ENCODE assay signal across 17 cellular contexts in the genomic region with DNA sequence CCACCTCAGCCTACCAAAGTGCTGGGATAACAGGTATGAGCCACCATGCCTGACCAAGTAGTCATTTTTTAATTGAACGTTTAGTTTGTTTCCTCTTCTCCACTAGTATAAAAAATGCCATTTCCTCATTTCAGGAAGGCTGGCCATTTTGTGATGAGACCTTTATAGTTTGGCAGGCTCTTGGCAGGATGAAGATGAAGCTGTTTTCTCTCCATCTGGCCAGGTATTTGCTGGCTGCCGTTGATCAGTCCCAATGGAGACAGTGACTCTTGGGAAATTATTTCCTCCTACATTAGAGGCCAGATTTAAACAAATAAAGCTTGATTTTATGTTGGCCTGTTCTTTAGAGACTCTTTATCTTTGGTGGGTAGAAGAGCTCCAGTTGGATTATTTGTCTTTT.
DNase-seq lines count a peak whose midpoint lies in the region; ATAC-seq and TF ChIP-seq lines count a peak whose summit lies in the region.
"Had no signal": no experiment of that assay in that cellular context is flagged by ENCODE, and none has a peak within 500 bp of the region (broad histone marks: within the 10 kb centered on the region; RNA-seq: fewer than 3 reads in every experiment).

No MANE protein-coding gene starts in this region.

- no peaks in the 10 kb centered on the region for H3K36me3 ChIP-seq in CD8-positive, alpha-beta memory T cell (ENCODE audit: insufficient read depth, low read length)

- POLR2A ChIA-PET in activated CD4-positive, alpha-beta T cell treated with anti-CD3 and anti-CD28 coated beads for 36 hours (lab: Charles Lee) = no interaction called here
- POLR2A ChIA-PET in CD8-positive, alpha-beta memory T cell (lab: Charles Lee) = interaction anchor here (2.6 kb wide), 1 partner anchor 33 kb away, joined by 7 read pairs; no protein-coding TSS in a partner anchor

- H3K27ac ChIP-seq in CD8-positive, alpha-beta memory T cell (ENCODE audit: low read depth, low read length) = no peak overlapping the region

- no peak for TF ChIP-seq CTCF in osteocyte (IDR thresholded peaks at IDR 0.05)

- no peak overlapping the region for H3K4me3 ChIP-seq in CD8-positive, alpha-beta memory T cell (ENCODE audit: low read length)
- H3K4me3 ChIP-seq: K562 had no signal

- H3K36me3 Mint-ChIP-seq in activated CD4-positive, alpha-beta T cell treated with anti-CD3 and anti-CD28 coated beads, Interleukin-2, amount 10 ng/mL, durations not matched to agents 24 days and 14 days (ENCODE audit: low read depth) = peaks cover 3% of the 10 kb centered on the region
- no peaks in the 10 kb centered on the region for H3K36me3 Mint-ChIP-seq in activated CD4-positive, alpha-beta T cell treated with anti-CD3 and anti-CD28 coated beads for 36 hours (ENCODE audit: low read depth)
- peaks cover 0 to 12% (median 6%) of the 10 kb centered on the region in 3 donors for H3K36me3 Mint-ChIP-seq in CD8-positive, alpha-beta memory T cell
- H3K36me3 Mint-ChIP-seq in natural killer cell treated with Interleukin-12 subunit alpha and Interleukin-12 subunit beta and Interleukin-15 and Interleukin-18, amount 100 ng/mL, for 72 hours = peaks cover 25% of the 10 kb centered on the region
- no peaks in the 10 kb centered on the region for H3K36me3 Mint-ChIP-seq in osteocyte (ENCODE audit: unreplicated experiment)
- H3K36me3 Mint-ChIP-seq: CD4-positive, CD25-positive, alpha-beta regulatory T cell had no signal

- H3K27me3 ChIP-seq in CD8-positive, alpha-beta memory T cell (ENCODE audit: insufficient read depth, low read length, poor library complexity, severe bottlenecking) = no peaks in the 10 kb centered on the region

- peaks cover 33% of the 10 kb centered on the region for H3K4me1 ChIP-seq in CD8-positive, alpha-beta memory T cell (ENCODE audit: insufficient read depth, low read length)

- no peak overlapping the region for H3K4me3 Mint-ChIP-seq in activated CD4-positive, alpha-beta T cell treated with anti-CD3 and anti-CD28 coated beads, Interleukin-2, amount 10 ng/mL, durations not matched to agents 24 days and 14 days
- H3K4me3 Mint-ChIP-seq in activated CD4-positive, alpha-beta T cell treated with anti-CD3 and anti-CD28 coated beads for 36 hours = no peak overlapping the region
- peak overlapping the region in 2 of 7 donors; percentile 1 to 17 for H3K4me3 Mint-ChIP-seq in CD8-positive, alpha-beta memory T cell
- H3K4me3 Mint-ChIP-seq in natural killer cell treated with Interleukin-12 subunit alpha and Interleukin-12 subunit beta and Interleukin-15 and Interleukin-18, amount 100 ng/mL, for 72 hours = peak overlapping the region; percentile 82
- H3K4me3 Mint-ChIP-seq in osteocyte (ENCODE audit: unreplicated experiment) = no peak overlapping the region
- H3K4me3 Mint-ChIP-seq: CD4-positive, CD25-positive, alpha-beta regulatory T cell had no signal

- peaks cover 29% of the 10 kb centered on the region for H3K4me1 Mint-ChIP-seq in activated CD4-positive, alpha-beta T cell treated with anti-CD3 and anti-CD28 coated beads, Interleukin-2, amount 10 ng/mL, durations not matched to agents 24 days and 14 days
- H3K4me1 Mint-ChIP-seq in activated CD4-positive, alpha-beta T cell treated with anti-CD3 and anti-CD28 coated beads for 36 hours = peaks cover 17% of the 10 kb centered on the region
- H3K4me1 Mint-ChIP-seq in CD8-positive, alpha-beta memory T cell = peaks cover 70 to 74% (median 70%) of the 10 kb centered on the region in 3 donors
- H3K4me1 Mint-ChIP-seq in natural killer cell treated with Interleukin-12 subunit alpha and Interleukin-12 subunit beta and Interleukin-15 and Interleukin-18, amount 100 ng/mL, for 72 hours (ENCODE audit: low read depth in 2 of 2) = peaks cover 69 to 75% of the 10 kb centered on the region in 2 donors
- H3K4me1 Mint-ChIP-seq in osteocyte (ENCODE audit: unreplicated experiment) = peaks cover 12% of the 10 kb centered on the region

- no peaks in the 10 kb centered on the region for H3K27me3 Mint-ChIP-seq in activated CD4-positive, alpha-beta T cell treated with anti-CD3 and anti-CD28 coated beads, Interleukin-2, amount 10 ng/mL, durations not matched to agents 24 days and 14 days
- no peaks in the 10 kb centered on the region for H3K27me3 Mint-ChIP-seq in activated CD4-positive, alpha-beta T cell treated with anti-CD3 and anti-CD28 coated beads for 36 hours
- no peaks in the 10 kb centered on the region for H3K27me3 Mint-ChIP-seq in CD8-positive, alpha-beta memory T cell
- no peaks in the 10 kb centered on the region for H3K27me3 Mint-ChIP-seq in natural killer cell treated with Interleukin-12 subunit alpha and Interleukin-12 subunit beta and Interleukin-15 and Interleukin-18, amount 100 ng/mL, for 72 hours
- H3K27me3 Mint-ChIP-seq in osteocyte (ENCODE audit: unreplicated experiment) = no peaks in the 10 kb centered on the region
- H3K27me3 Mint-ChIP-seq: CD4-positive, CD25-positive, alpha-beta regulatory T cell had no signal

- peak overlapping the region; percentile 69 for H3K27ac Mint-ChIP-seq in activated CD4-positive, alpha-beta T cell treated with anti-CD3 and anti-CD28 coated beads, Interleukin-2, amount 10 ng/mL, durations not matched to agents 24 days and 14 days
- no peak overlapping the region for H3K27ac Mint-ChIP-seq in activated CD4-positive, alpha-beta T cell treated with anti-CD3 and anti-CD28 coated beads for 36 hours
- peak overlapping the region; percentile 8 to 93 (median 87) for H3K27ac Mint-ChIP-seq in CD8-positive, alpha-beta memory T cell
- H3K27ac Mint-ChIP-seq in natural killer cell treated with Interleukin-12 subunit alpha and Interleukin-12 subunit beta and Interleukin-15 and Interleukin-18, amount 100 ng/mL, for 72 hours = peak overlapping the region; percentile 94 to 96
- H3K27ac Mint-ChIP-seq in osteocyte (ENCODE audit: unreplicated experiment) = no peak overlapping the region
- H3K27ac Mint-ChIP-seq: CD4-positive, CD25-positive, alpha-beta regulatory T cell had no signal

- no peak for ATAC-seq in activated CD4-positive, alpha-beta T cell treated with anti-CD3 and anti-CD28 coated beads for 36 hours
- ATAC-seq in natural killer cell treated with Interleukin-12 subunit alpha and Interleukin-12 subunit beta and Interleukin-15 and Interleukin-18, amount 100 ng/mL, for 72 hours = no peak
- no peak for ATAC-seq in HG02884 (IDR thresholded peaks at IDR 0.05; ENCODE audit: unreplicated experiment)
- ATAC-seq: K562, PC-3 had no signal

- CTCF ChIA-PET in activated CD4-positive, alpha-beta T cell treated with anti-CD3 and anti-CD28 coated beads for 36 hours (lab: Charles Lee) = interaction anchor here (0.6 kb wide), 1 partner anchor 34 kb away, joined by 3 read pairs; no protein-coding TSS in a partner anchor
- CTCF ChIA-PET in CD8-positive, alpha-beta memory T cell (lab: Charles Lee) = no interaction called here

- no peak for DNase-seq in activated CD4-positive, alpha-beta T cell treated with anti-CD3 and anti-CD28 coated beads, Interleukin-2, amount 10 ng/mL, durations not matched to agents 24 days and 14 days
- no peak for DNase-seq in activated CD4-positive, alpha-beta T cell treated with anti-CD3 and anti-CD28 coated beads for 36 hours
- no peak for DNase-seq in CD8-positive, alpha-beta memory T cell
- DNase-seq in cerebellar cortex (ENCODE audit: low spot score) (peak; percentile 67), osteocyte (ENCODE audit: extremely low spot score, unreplicated experiment) (no peak), HK-2 (ENCODE audit: unreplicated experiment) (no peak)
- DNase-seq in natural killer cell treated with Interleukin-12 subunit alpha and Interleukin-12 subunit beta and Interleukin-15 and Interleukin-18, amount 100 ng/mL, for 72 hours (ENCODE audit: low spot score) = no peak
- DNase-seq: CD4-positive, CD25-positive, alpha-beta regulatory T cell; GOT3; NCI-H1436; NCI-H2081; NCI-H2227 treated with DMSO at 0.1 percent for 48 hours; NCI-H524 treated with DMSO at 0.1 percent for 48 hours; NK-92 treated with Interleukin-12 subunit alpha and Interleukin-12 subunit beta, amount 100 ng/mL, for 24 hours; PC-3 had no signal

- no peaks in the 10 kb centered on the region for H3K9me3 ChIP-seq in CD8-positive, alpha-beta memory T cell (ENCODE audit: low read length)

- H3K9me3 Mint-ChIP-seq in activated CD4-positive, alpha-beta T cell treated with anti-CD3 and anti-CD28 coated beads, Interleukin-2, amount 10 ng/mL, durations not matched to agents 24 days and 14 days = peaks cover 5% of the 10 kb centered on the region
- H3K9me3 Mint-ChIP-seq in activated CD4-positive, alpha-beta T cell treated with anti-CD3 and anti-CD28 coated beads for 36 hours (ENCODE audit: low read depth) = no peaks in the 10 kb centered on the region
- H3K9me3 Mint-ChIP-seq in CD8-positive, alpha-beta memory T cell = no peaks in the 10 kb centered on the region
- H3K9me3 Mint-ChIP-seq in natural killer cell treated with Interleukin-12 subunit alpha and Interleukin-12 subunit beta and Interleukin-15 and Interleukin-18, amount 100 ng/mL, for 72 hours = peaks cover 4% of the 10 kb centered on the region
- H3K9me3 Mint-ChIP-seq in osteocyte (ENCODE audit: unreplicated experiment) = no peaks in the 10 kb centered on the region
- H3K9me3 Mint-ChIP-seq: CD4-positive, CD25-positive, alpha-beta regulatory T cell had no signal

- intact Hi-C loops in activated CD4-positive, alpha-beta T cell treated with anti-CD3 and anti-CD28 coated beads, Interleukin-2, amount 10 ng/mL, durations not matched to agents 24 days and 14 days (cut with micrococcal nuclease) = no loop called here
- intact Hi-C loops in activated CD4-positive, alpha-beta T cell treated with anti-CD3 and anti-CD28 coated beads for 36 hours (cut with DNase I, micrococcal nuclease) = no loop called here

Comparison
In these comparisons a context has a peak if more than half of its experiments do, and no peak if none do; other contexts are left out.
1. H3K27ac Mint-ChIP-seq: peak in activated CD4-positive, alpha-beta T cell treated with anti-CD3 and anti-CD28 coated beads, Interleukin-2, amount 10 ng/mL, durations not matched to agents 24 days and 14 days (single experiment), CD8-positive, alpha-beta memory T cell (8 of 8) and natural killer cell treated with Interleukin-12 subunit alpha and Interleukin-12 subunit beta and Interleukin-15 and Interleukin-18, amount 100 ng/mL, for 72 hours (2 of 2); none in activated CD4-positive, alpha-beta T cell treated with anti-CD3 and anti-CD28 coated beads for 36 hours (single experiment) and osteocyte (single experiment).